Comparison of ENCODE assay signal across 17 cellular contexts in the genomic region with DNA sequence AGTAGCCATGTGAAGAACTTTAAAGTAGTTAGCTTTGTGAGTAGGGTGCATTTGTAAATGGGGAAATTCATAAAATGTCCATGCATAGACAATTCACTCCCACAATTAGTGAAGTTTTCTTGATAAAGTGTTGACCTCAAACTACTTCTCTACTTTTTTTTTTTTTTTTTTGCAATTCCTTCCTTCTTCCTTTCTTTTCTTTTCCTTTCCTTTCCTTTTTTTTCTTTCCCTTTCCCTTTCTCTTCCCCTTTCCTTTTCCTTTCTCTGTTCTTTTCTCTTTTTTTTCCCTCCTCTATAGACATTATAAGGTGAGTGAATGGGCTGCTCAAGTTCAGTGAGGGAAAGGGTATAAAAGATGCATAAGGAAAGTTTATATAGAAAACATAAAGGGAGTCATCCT.
A peak's percentile ranks its signal among the peaks of the same experiment; 100 is the strongest.
DNase-seq lines count a peak whose midpoint lies in the region; ATAC-seq, FAIRE-seq and TF ChIP-seq lines count a peak whose summit lies in the region.
"Had no signal": no experiment of that assay in that cellular context is flagged by ENCODE, and none has a peak within 500 bp of the region (broad histone marks: within the 10 kb centered on the region; RNA-seq: fewer than 3 reads in every experiment).

No MANE protein-coding gene starts in this region.

- H3K9me1 ChIP-seq in K562 (ENCODE audit: control insufficient read depth, insufficient read depth, low read length): no peaks in the 10 kb centered on the region

- no peaks in the 10 kb centered on the region for H3K9me2 ChIP-seq in Loucy (replicated peaks; ENCODE audit: low read depth, low read length)

- H3K4me3 ChIP-seq in DND-41 (ENCODE audit: low read depth in 1 of 2, low read length in 2 of 2) (no peak overlapping the region), Loucy (ENCODE audit: low read length, poor library complexity, severe bottlenecking) (no peak overlapping the region), K562 (no peak overlapping the region), thoracic aorta (no peak overlapping the region), smooth muscle cell (no peak overlapping the region)
- H3K4me3 ChIP-seq: BLaER1, GM23338 had no signal

- H3K79me2 ChIP-seq in DND-41 (ENCODE audit: insufficient read depth, low read length) (no peaks in the 10 kb centered on the region), Loucy (ENCODE audit: insufficient read depth, low read length) (no peaks in the 10 kb centered on the region), K562 (ENCODE audit: control insufficient read depth, insufficient read depth, low read length) (no peaks in the 10 kb centered on the region), smooth muscle cell (ENCODE audit: low read depth) (no peaks in the 10 kb centered on the region)

- intact Hi-C loops in K562 (cut with micrococcal nuclease): no loop called here

- no peaks in the 10 kb centered on the region for H3K27me3 Mint-ChIP-seq in nephron progenitor cell (ENCODE audit: low read depth, poor library complexity)
- H3K27me3 Mint-ChIP-seq: CD4-positive, alpha-beta memory T cell had no signal

- H3K27ac ChIP-seq in DND-41 (ENCODE audit: low read length) (peak overlapping the region; percentile 88), K562 (ENCODE audit: extremely low read depth, low read depth, low read length) (no peak overlapping the region), thoracic aorta (peak overlapping the region; percentile 39 to 83), smooth muscle cell (ENCODE audit: low read depth) (no peak overlapping the region)
- H3K27ac ChIP-seq: BLaER1 had no signal

- no peak for TF ChIP-seq RAD21 in K562 (CRISPR knock-in tag; conservative IDR thresholded peaks at IDR 0.05 in 1 of 2, IDR thresholded peaks at IDR 0.05 in 1 of 2)

- H3K9ac ChIP-seq in DND-41 (ENCODE audit: low read depth, low read length): no peak overlapping the region
- H3K9ac ChIP-seq in Loucy (ENCODE audit: low read depth, low read length, poor library complexity, severe bottlenecking): no peak overlapping the region
- H3K9ac ChIP-seq in K562 (ENCODE audit: insufficient read depth in 1 of 2, low read depth in 2 of 2, low read length in 2 of 2): no peak overlapping the region
- no peak overlapping the region for H3K9ac ChIP-seq in smooth muscle cell (ENCODE audit: low read depth)
- H3K9ac ChIP-seq: BLaER1 had no signal

- POLR2A ChIA-PET in K562 (lab: Yijun Ruan, JAX): no interaction called here

- H3K27ac Mint-ChIP-seq in nephron progenitor cell: no peak overlapping the region
- H3K27ac Mint-ChIP-seq: CD4-positive, alpha-beta memory T cell had no signal

- H3K4me1 Mint-ChIP-seq in nephron progenitor cell: peaks cover 9% of the 10 kb centered on the region

- BruUV-seq in K562 (replicated peaks; lab: Mats Ljungman, UMichigan): no TSS peak

- H3K4me3 Mint-ChIP-seq in nephron progenitor cell: no peak overlapping the region
- H3K4me3 Mint-ChIP-seq: CD14-positive monocyte; CD4-positive, alpha-beta memory T cell; GM23338 had no signal

- H3K27me3 ChIP-seq in DND-41 (ENCODE audit: insufficient read depth, low read length, poor library complexity) (no peaks in the 10 kb centered on the region), Loucy (ENCODE audit: insufficient read depth, low read length, poor library complexity, severe bottlenecking) (no peaks in the 10 kb centered on the region), K562 (ENCODE audit: control insufficient read depth in 2 of 2, insufficient read depth in 2 of 2, low read length in 2 of 2) (no peaks in the 10 kb centered on the region), thoracic aorta (replicated peaks; ENCODE audit: insufficient read depth) (no peaks in the 10 kb centered on the region), smooth muscle cell (ENCODE audit: low read depth) (no peaks in the 10 kb centered on the region)
- H3K27me3 ChIP-seq: BLaER1 had no signal

- no peak for TF ChIP-seq POLR2A in K562 (conservative IDR thresholded peaks at IDR 0.05)

- H2AFZ ChIP-seq in DND-41 (ENCODE audit: low read depth, low read length) (no peak overlapping the region), Loucy (ENCODE audit: low read length) (peak overlapping the region; percentile 45; the same call in 1 of the 2 replicates), K562 (ENCODE audit: low read depth, low read length) (no peak overlapping the region), smooth muscle cell (ENCODE audit: low read depth) (no peak overlapping the region)

- peaks cover 5% of the 10 kb centered on the region; the same call in 1 of the 2 replicates for H3F3A ChIP-seq in Loucy (ENCODE audit: low read depth)
- H3F3A ChIP-seq in smooth muscle cell (ENCODE audit: low read depth): peaks cover 15% of the 10 kb centered on the region

- in situ Hi-C loops in K562 (cut with MboI): no loop called here

- H3K4me2 ChIP-seq in DND-41 (ENCODE audit: insufficient read depth, low read length): no peak overlapping the region
- H3K4me2 ChIP-seq in Loucy (ENCODE audit: low read depth, low read length, poor library complexity, severe bottlenecking): no peak overlapping the region
- no peak overlapping the region for H3K4me2 ChIP-seq in K562 (ENCODE audit: insufficient read depth, low read length)
- no peak overlapping the region for H3K4me2 ChIP-seq in smooth muscle cell
- H3K4me2 ChIP-seq: BLaER1, GM23338 had no signal

- TF ChIP-seq CTCF in DND-41 (IDR thresholded peaks at IDR 0.05; ENCODE audit: borderline replicate concordance, extremely low read depth, low read length, poor library complexity, severe bottlenecking) (no peak), Loucy (conservative IDR thresholded peaks at IDR 0.05; ENCODE audit: low read length) (no peak), K562 (IDR thresholded peaks at IDR 0.05 in 2 of 3, conservative IDR thresholded peaks at IDR 0.05 in 1 of 3; ENCODE audit: insufficient read depth in 2 of 3, low read depth in 1 of 3, low read length in 3 of 3) (no peak), thoracic aorta (IDR thresholded peaks at IDR 0.05) (no peak), nephron progenitor cell (IDR thresholded peaks at IDR 0.05) (no peak), smooth muscle cell (IDR thresholded peaks at IDR 0.05; ENCODE audit: borderline replicate concordance, insufficient read depth, poor library complexity, severe bottlenecking) (no peak)

- no peak for TF ChIP-seq EP300 in K562 (IDR thresholded peaks at IDR 0.05; ENCODE audit: low read length)

- FAIRE-seq in K562 (lab: Jason Lieb, UNC): no peak
- FAIRE-seq: HepG2 had no signal

- no peaks in the 10 kb centered on the region for H4K20me1 ChIP-seq in DND-41 (ENCODE audit: insufficient read depth, low read length)
- no peaks in the 10 kb centered on the region for H4K20me1 ChIP-seq in Loucy (ENCODE audit: insufficient read depth, low read length, poor library complexity, severe bottlenecking)
- no peaks in the 10 kb centered on the region for H4K20me1 ChIP-seq in K562 (replicated peaks; ENCODE audit: control insufficient read depth, insufficient read depth, low read length)
- H4K20me1 ChIP-seq in smooth muscle cell (ENCODE audit: low read depth): no peaks in the 10 kb centered on the region
- H4K20me1 ChIP-seq: BLaER1 had no signal

- ATAC-seq in DND-41 (ENCODE audit: insufficient read depth, low read depth): no peak
- no peak for ATAC-seq in K562
- no peak for ATAC-seq in thoracic aorta (ENCODE audit: insufficient number of reproducible peaks, low FRiP score, low read depth)
- ATAC-seq: GM23338, HCT116, HepG2 had no signal

- peaks cover 7% of the 10 kb centered on the region for H3K9me3 Mint-ChIP-seq in nephron progenitor cell
- H3K9me3 Mint-ChIP-seq: CD14-positive monocyte had no signal

- DNase-seq in DND-41: no peak
- no peak for DNase-seq in K562 (ENCODE audit: extremely low read depth in 1 of 4, low spot score in 3 of 4)
- no peak for DNase-seq in thoracic aorta (ENCODE audit: low spot score)
- DNase-seq in nephron progenitor cell: no peak
- no peak for DNase-seq in T1000 (lab: John Stamatoyannopoulos, UW)
- no peak for DNase-seq in smooth muscle cell (lab: John Stamatoyannopoulos, UW; ENCODE audit: unreplicated experiment)
- DNase-seq: 8988T; CD4-positive, alpha-beta memory T cell; DMS153; DMS79; GF-D8 had no signal

- no peaks in the 10 kb centered on the region for H3K36me3 ChIP-seq in DND-41 (ENCODE audit: insufficient read depth, low read length)
- no peaks in the 10 kb centered on the region for H3K36me3 ChIP-seq in Loucy (ENCODE audit: insufficient read depth, low read length)
- no peaks in the 10 kb centered on the region; the same call in 2 of the 3 replicates for H3K36me3 ChIP-seq in K562 (ENCODE audit: control insufficient read depth, insufficient read depth, low read length)
- no peaks in the 10 kb centered on the region for H3K36me3 ChIP-seq in thoracic aorta
- H3K36me3 ChIP-seq in smooth muscle cell (ENCODE audit: low read depth): no peaks in the 10 kb centered on the region
- H3K36me3 ChIP-seq: BLaER1 had no signal

- CTCF ChIA-PET in K562 (lab: Yijun Ruan, JAX; ENCODE audit: low intra/inter-chr PET ratio): no interaction called here

- no peaks in the 10 kb centered on the region for H3K36me3 Mint-ChIP-seq in nephron progenitor cell (ENCODE audit: low read depth)
- H3K36me3 Mint-ChIP-seq: CD14-positive monocyte; CD4-positive, alpha-beta memory T cell had no signal

- peaks cover 73% of the 10 kb centered on the region for H3K4me1 ChIP-seq in DND-41 (ENCODE audit: insufficient read depth, low read length)
- H3K4me1 ChIP-seq in Loucy (ENCODE audit: insufficient read depth, low read length, poor library complexity, severe bottlenecking): peaks cover 36% of the 10 kb centered on the region
- peaks cover 0 to 1% of the 10 kb centered on the region in 2 experiments; a peak in 1 of 5 replicates for H3K4me1 ChIP-seq in K562 (replicated peaks in 1 of 2; ENCODE audit: control insufficient read depth in 2 of 2, insufficient read depth in 2 of 2, low read length in 2 of 2)
- peaks cover 20 to 60% of the 10 kb centered on the region in 2 donors for H3K4me1 ChIP-seq in thoracic aorta (ENCODE audit: control insufficient read depth in 1 of 2, low read depth in 2 of 2)
- H3K4me1 ChIP-seq in smooth muscle cell (ENCODE audit: low read depth): no peaks in the 10 kb centered on the region

- H3K9me3 ChIP-seq in DND-41 (ENCODE audit: insufficient read depth, low read length, severe bottlenecking) (no peaks in the 10 kb centered on the region), Loucy (ENCODE audit: insufficient read depth, low read depth, low read length) (no peaks in the 10 kb centered on the region), K562 (replicated peaks; ENCODE audit: control insufficient read depth, insufficient read depth, low read depth, low read length) (no peaks in the 10 kb centered on the region), thoracic aorta (no peaks in the 10 kb centered on the region), smooth muscle cell (replicated peaks; ENCODE audit: low read depth) (no peaks in the 10 kb centered on the region)
- H3K9me3 ChIP-seq: BLaER1 had no signal

TF ChIP-seq in K562, 482 proteins besides CTCF, POLR2A, EP300 and RAD21 (continues in another document):
- TF ChIP-seq CC2D1A (IDR thresholded peaks at IDR 0.05): no peak
- no peak for TF ChIP-seq KLF1 (tag; IDR thresholded peaks at IDR 0.05)
- TF ChIP-seq ZNF347 (CRISPR knock-in tag; IDR thresholded peaks at IDR 0.05; ENCODE audit: low read depth): no peak

Comparison
In these comparisons a context has a peak if more than half of its experiments do, and no peak if none do; other contexts are left out.
1. H3K27ac ChIP-seq: peak in DND-41 (single experiment) and thoracic aorta (2 of 2); none in K562 (single experiment) and smooth muscle cell (single experiment).